ENCODE assay signal across 16 cellular contexts in the genomic region with DNA sequence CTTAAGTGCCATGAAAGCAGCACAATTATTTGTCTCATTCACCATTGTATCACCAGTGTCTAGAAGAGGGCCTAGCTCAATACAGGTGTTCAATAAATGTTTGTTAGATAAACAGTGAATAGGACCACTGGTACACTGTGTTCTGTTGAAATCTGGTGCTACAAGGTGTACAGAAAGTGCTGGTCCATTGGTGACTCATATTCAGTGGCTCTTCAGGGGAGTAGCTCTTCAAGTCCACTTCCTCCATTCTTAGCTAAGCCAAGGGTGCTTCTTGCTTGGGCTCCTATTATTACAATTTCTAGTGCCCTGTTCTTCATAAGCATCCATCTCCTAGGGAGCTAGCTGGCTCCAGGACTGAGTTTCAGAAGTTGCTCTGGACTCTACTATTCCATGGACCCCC.
"Had no signal": no experiment of that assay in that cellular context is flagged by ENCODE, and none has a peak within 500 bp of the region (broad histone marks: within the 10 kb centered on the region; RNA-seq: fewer than 3 reads in every experiment).

No MANE protein-coding gene starts in this region.

- H3K27ac ChIP-seq: foreskin keratinocyte, neural progenitor cell, pancreas, vagina had no signal

- H3K4me3 ChIP-seq: esophagus squamous epithelium, neural progenitor cell, pancreas, vagina had no signal

- H3K9me3 ChIP-seq: esophagus squamous epithelium, pancreas, vagina had no signal

- DNase-seq: activated CD4-positive, alpha-beta T cell treated with anti-CD3 and anti-CD28 coated beads for 1 hour; activated CD4-positive, alpha-beta T cell treated with anti-CD3 and anti-CD28 coated beads, Interleukin-2, amount 50 U/mL, for 48 hours; activated CD8-positive, alpha-beta memory T cell treated with anti-CD3 and anti-CD28 coated beads, Interleukin-2, amount 10 ng/mL, durations not matched to agents 7 days and 5 days; activated effector memory CD4-positive, alpha-beta T cell treated with Interleukin-2 at 50 U/mL for 16 hours; activated T-cell treated with anti-CD3 and anti-CD28 coated beads, Interleukin-2, amount 50 U/mL, for 24 hours; amygdala; cerebellar nuclear complex; endodermal cell; esophagus squamous epithelium; foreskin keratinocyte; mesendoderm; pancreas; stimulated activated CD4-positive, alpha-beta T cell treated with anti-CD3 and anti-CD28 coated beads, Interleukin-4, amount 100 ng/mL, for 1 hour had no signal

- H3K27me3 ChIP-seq: esophagus squamous epithelium, foreskin keratinocyte, pancreas, vagina had no signal

- H3K36me3 ChIP-seq: esophagus squamous epithelium, neural progenitor cell, pancreas, vagina had no signal

- ATAC-seq: activated CD8-positive, alpha-beta memory T cell treated with anti-CD3 and anti-CD28 coated beads, Interleukin-2, amount 10 ng/mL, durations not matched to agents 7 days and 5 days; activated naive CD4-positive, alpha-beta T cell treated with anti-CD3 and anti-CD28 coated beads, Interleukin-2, amount 50 U/mL, for 72 hours; foreskin keratinocyte; pancreas had no signal

- H3K4me1 ChIP-seq: neural progenitor cell, vagina had no signal
